Comparison of ENCODE assay signal across 30 cellular contexts in the genomic region with DNA sequence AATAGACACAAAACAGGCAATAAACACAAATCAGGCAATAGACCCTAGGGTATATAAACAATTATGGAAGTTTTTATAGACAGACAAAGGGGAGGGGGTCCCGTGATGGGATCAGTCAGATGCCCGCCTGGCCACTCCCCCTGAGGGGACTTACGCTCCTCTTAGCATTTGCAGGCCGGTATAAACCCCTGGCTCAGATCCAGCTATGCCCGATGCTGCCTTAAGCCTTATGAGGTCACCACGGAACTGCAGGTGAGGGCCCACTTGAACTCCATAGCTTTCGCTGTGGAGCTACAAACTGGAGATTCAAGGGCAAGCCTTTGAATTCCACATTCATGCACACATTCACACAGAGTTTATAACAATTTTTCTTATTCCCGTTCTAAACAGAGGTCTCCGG.
"Had no signal": no experiment of that assay in that cellular context is flagged by ENCODE, and none has a peak within 500 bp of the region (broad histone marks: within the 10 kb centered on the region; RNA-seq: fewer than 3 reads in every experiment).

No MANE protein-coding gene starts in this region.

- H3K27me3 Mint-ChIP-seq: activated CD4-positive, alpha-beta memory T cell treated with anti-CD3 and anti-CD28 coated beads, Interleukin-2, amount 10 ng/mL, durations not matched to agents 7 days and 5 days; activated CD4-positive, alpha-beta T cell treated with anti-CD3 and anti-CD28 coated beads, Interleukin-2, amount 10 ng/mL, durations not matched to agents 7 days and 5 days; activated naive CD8-positive, alpha-beta T cell; activated T-cell treated with anti-CD3 and anti-CD28 coated beads, Interleukin-2, amount 50 U/mL, for 24 hours; activated T-helper 17 cell treated with anti-CD3 and anti-CD28 coated beads, Interleukin-2, amount 50 U/mL, for 72 hours; dendritic cell treated with granulocyte-macrophage colony-stimulating factor and Interleukin-4, amounts not matched to agents 40 ng/mL and 50 ng/mL, for 4 days had no signal

- H3K4me3 Mint-ChIP-seq: activated CD4-positive, alpha-beta memory T cell treated with anti-CD3 and anti-CD28 coated beads, Interleukin-2, amount 10 ng/mL, durations not matched to agents 7 days and 5 days; activated CD4-positive, alpha-beta T cell treated with anti-CD3 and anti-CD28 coated beads, Interleukin-2, amount 10 ng/mL, durations not matched to agents 7 days and 5 days; activated naive CD8-positive, alpha-beta T cell; activated T-cell treated with anti-CD3 and anti-CD28 coated beads, Interleukin-2, amount 50 U/mL, for 24 hours; activated T-cell treated with anti-CD3 and anti-CD28 coated beads, Interleukin-2, amount 50 U/mL, for 72 hours; activated T-helper 17 cell treated with anti-CD3 and anti-CD28 coated beads, Interleukin-2, amount 50 U/mL, for 72 hours; central memory CD8-positive, alpha-beta T cell; dendritic cell treated with granulocyte-macrophage colony-stimulating factor and Interleukin-4, amounts not matched to agents 40 ng/mL and 50 ng/mL, for 4 days; endodermal cell; WTC11 had no signal

- DNase-seq: activated CD4-positive, alpha-beta memory T cell treated with anti-CD3 and anti-CD28 coated beads, Interleukin-2, amount 10 ng/mL, durations not matched to agents 7 days and 5 days; activated CD4-positive, alpha-beta T cell treated with anti-CD3 and anti-CD28 coated beads for 1 hour; activated CD4-positive, alpha-beta T cell treated with anti-CD3 and anti-CD28 coated beads for 4 hours; activated CD4-positive, alpha-beta T cell treated with anti-CD3 and anti-CD28 coated beads, Interleukin-2, amount 10 ng/mL, durations not matched to agents 7 days and 5 days; activated CD4-positive, alpha-beta T cell treated with anti-CD3 and anti-CD28 coated beads, Interleukin-2, amount 50 U/mL, for 4 hours; activated CD8-positive, alpha-beta memory T cell treated with anti-CD3 and anti-CD28 coated beads, Interleukin-2, amount 50 U/mL, for 48 hours; activated effector memory CD4-positive, alpha-beta T cell treated with Interleukin-2 at 50 U/mL for 16 hours; activated gamma-delta T cell treated with Interleukin-2 at 50 U/mL for 16 hours; activated naive CD4-positive, alpha-beta T cell treated with anti-CD3 and anti-CD28 coated beads, Interleukin-2, amount 50 U/mL, for 16 hours; activated naive CD4-positive, alpha-beta T cell treated with Interleukin-2 at 50 U/mL for 16 hours; activated T-cell treated with anti-CD3 and anti-CD28 coated beads for 4 hours; activated T-cell treated with anti-CD3 and anti-CD28 coated beads, Interleukin-2, amount 50 U/mL, for 24 hours; activated T-cell treated with anti-CD3 and anti-CD28 coated beads, Interleukin-2, amount 50 U/mL, for 72 hours; amniotic stem cell; anterior cingulate cortex; brain microvascular endothelial cell; dorsolateral prefrontal cortex; effector memory CD4-positive, alpha-beta T cell; endodermal cell; T-helper 2 cell had no signal

- H3K36me3 ChIP-seq: brain microvascular endothelial cell had no signal

- FAIRE-seq: astrocyte, bronchial epithelial cell, frontal cortex had no signal

- H3K4me3 ChIP-seq: coronary artery, dorsolateral prefrontal cortex had no signal

- H3K36me3 Mint-ChIP-seq: activated naive CD8-positive, alpha-beta T cell had no signal

- H3K27me3 ChIP-seq: brain microvascular endothelial cell, dorsolateral prefrontal cortex had no signal

- H3K4me1 Mint-ChIP-seq: activated CD4-positive, alpha-beta memory T cell treated with anti-CD3 and anti-CD28 coated beads, Interleukin-2, amount 10 ng/mL, durations not matched to agents 7 days and 5 days; activated CD4-positive, alpha-beta T cell treated with anti-CD3 and anti-CD28 coated beads, Interleukin-2, amount 10 ng/mL, durations not matched to agents 7 days and 5 days; activated T-helper 17 cell treated with anti-CD3 and anti-CD28 coated beads, Interleukin-2, amount 50 U/mL, for 72 hours; central memory CD8-positive, alpha-beta T cell; endodermal cell; WTC11 had no signal

- H3K9me3 Mint-ChIP-seq: activated CD4-positive, alpha-beta memory T cell treated with anti-CD3 and anti-CD28 coated beads, Interleukin-2, amount 10 ng/mL, durations not matched to agents 7 days and 5 days; activated CD4-positive, alpha-beta T cell treated with anti-CD3 and anti-CD28 coated beads, Interleukin-2, amount 10 ng/mL, durations not matched to agents 7 days and 5 days; activated T-cell treated with anti-CD3 and anti-CD28 coated beads, Interleukin-2, amount 50 U/mL, for 24 hours; activated T-cell treated with anti-CD3 and anti-CD28 coated beads, Interleukin-2, amount 50 U/mL, for 72 hours; activated T-helper 17 cell treated with anti-CD3 and anti-CD28 coated beads, Interleukin-2, amount 50 U/mL, for 72 hours; central memory CD8-positive, alpha-beta T cell; dendritic cell treated with granulocyte-macrophage colony-stimulating factor and Interleukin-4, amounts not matched to agents 40 ng/mL and 50 ng/mL, for 4 days; endodermal cell had no signal

- ATAC-seq: activated T-cell treated with anti-CD3 and anti-CD28 coated beads, Interleukin-2, amount 50 U/mL, for 72 hours; activated T-helper 17 cell treated with anti-CD3 and anti-CD28 coated beads, Interleukin-2, amount 50 U/mL, for 72 hours; esophagus mucosa; WTC11 had no signal

- H3K27ac ChIP-seq: brain microvascular endothelial cell, coronary artery, dorsolateral prefrontal cortex had no signal

- H3K27ac Mint-ChIP-seq: activated CD4-positive, alpha-beta memory T cell treated with anti-CD3 and anti-CD28 coated beads, Interleukin-2, amount 10 ng/mL, durations not matched to agents 7 days and 5 days; activated CD4-positive, alpha-beta T cell treated with anti-CD3 and anti-CD28 coated beads, Interleukin-2, amount 10 ng/mL, durations not matched to agents 7 days and 5 days; activated naive CD8-positive, alpha-beta T cell; activated T-cell treated with anti-CD3 and anti-CD28 coated beads, Interleukin-2, amount 50 U/mL, for 24 hours; activated T-cell treated with anti-CD3 and anti-CD28 coated beads, Interleukin-2, amount 50 U/mL, for 72 hours; activated T-helper 17 cell treated with anti-CD3 and anti-CD28 coated beads, Interleukin-2, amount 50 U/mL, for 72 hours; dendritic cell treated with granulocyte-macrophage colony-stimulating factor and Interleukin-4, amounts not matched to agents 40 ng/mL and 50 ng/mL, for 4 days; endodermal cell; WTC11 had no signal
